15 cellular contexts compared by ENCODE assay signal in genomic region chr14:68254669-68255527, GRCh38.
DNase-seq lines count a peak whose midpoint lies in the region; ATAC-seq and TF ChIP-seq lines count a peak whose summit lies in the region.
"Had no signal": no experiment of that assay in that cellular context is flagged by ENCODE, and none has a peak within 500 bp of the region (broad histone marks: within the 10 kb centered on the region; RNA-seq: fewer than 3 reads in every experiment).

No MANE protein-coding gene starts in this region.

- peak overlapping the region in 2 of 3 experiments; percentile 6 to 55; a peak in 2 of 7 replicates for H3K27ac Mint-ChIP-seq in H9

- H3K23me2 ChIP-seq in H9 (ENCODE audit: insufficient read length, low read depth, low read length, poor library complexity, severe bottlenecking) = no peaks in the 10 kb centered on the region

- H3K4me3 ChIP-seq in SK-N-MC (no peak overlapping the region), hepatocyte (no peak overlapping the region), smooth muscle cell (no peak overlapping the region)
- H3K4me3 ChIP-seq: pancreas had no signal

- H3K36me3 ChIP-seq in SK-N-MC (ENCODE audit: insufficient read depth, low read length) (no peaks in the 10 kb centered on the region), hepatocyte (replicated peaks; ENCODE audit: insufficient read depth, low read depth) (no peaks in the 10 kb centered on the region), smooth muscle cell (ENCODE audit: low read depth) (no peaks in the 10 kb centered on the region)
- H3K36me3 ChIP-seq: pancreas had no signal

- H3K56ac ChIP-seq in H9 (ENCODE audit: insufficient read length, low read depth, low read length) = no peak overlapping the region

- no peak overlapping the region for H4K5ac ChIP-seq in H9 (ENCODE audit: insufficient read length, low read depth, low read length)

- no peaks in the 10 kb centered on the region for H3K9me3 ChIP-seq in H9 (ENCODE audit: control insufficient read depth, low read depth, low read length)
- no peaks in the 10 kb centered on the region for H3K9me3 ChIP-seq in SK-N-MC (ENCODE audit: low read depth, low read length)
- no peaks in the 10 kb centered on the region for H3K9me3 ChIP-seq in hepatocyte (ENCODE audit: low read depth)
- H3K9me3 ChIP-seq in smooth muscle cell (replicated peaks; ENCODE audit: low read depth) = no peaks in the 10 kb centered on the region
- H3K9me3 ChIP-seq: pancreas, SK-N-SH had no signal

- H2BK12ac ChIP-seq in H9 (ENCODE audit: insufficient read length, low read depth, low read length) = no peak overlapping the region

- H4K8ac ChIP-seq in H9 (replicated peaks; ENCODE audit: insufficient read length, low read depth, low read length) = no peak overlapping the region

- H3F3A ChIP-seq in smooth muscle cell (ENCODE audit: low read depth) = peaks cover 14% of the 10 kb centered on the region

- H2AK5ac ChIP-seq in H9 (ENCODE audit: insufficient read length, low read length) = no peak overlapping the region

- H3K4me1 Mint-ChIP-seq in H9 = peaks cover 66 to 76% of the 10 kb centered on the region in 2 experiments

- H3K27me3 ChIP-seq in H9 (ENCODE audit: insufficient read depth, low read length) (no peaks in the 10 kb centered on the region), hepatocyte (no peaks in the 10 kb centered on the region), smooth muscle cell (ENCODE audit: low read depth) (no peaks in the 10 kb centered on the region)
- H3K27me3 ChIP-seq: pancreas had no signal

- H3K9ac ChIP-seq in H9 (ENCODE audit: extremely low read depth, insufficient read length, low read length) = no peak overlapping the region
- peak overlapping the region; percentile 13 for H3K9ac ChIP-seq in SK-N-MC (ENCODE audit: insufficient read length)
- no peak overlapping the region for H3K9ac ChIP-seq in smooth muscle cell (ENCODE audit: low read depth)
- H3K9ac ChIP-seq: SK-N-SH had no signal

- no peak overlapping the region for H3K27ac ChIP-seq in H9 (ENCODE audit: insufficient read length, low read depth, low read length)
- H3K27ac ChIP-seq in SK-N-MC = peak overlapping the region; percentile 59
- peak overlapping the region; percentile 56 for H3K27ac ChIP-seq in hepatocyte
- peak overlapping the region; percentile 55 for H3K27ac ChIP-seq in smooth muscle cell (ENCODE audit: low read depth)
- H3K27ac ChIP-seq: pancreas had no signal

- no peaks in the 10 kb centered on the region for H4K20me1 ChIP-seq in H9 (ENCODE audit: control insufficient read depth, insufficient read depth, insufficient read length)
- H4K20me1 ChIP-seq in hepatocyte (ENCODE audit: insufficient read depth, poor library complexity, severe bottlenecking) = no peaks in the 10 kb centered on the region
- no peaks in the 10 kb centered on the region for H4K20me1 ChIP-seq in smooth muscle cell (ENCODE audit: low read depth)

- no peak for ATAC-seq in HG03175 (IDR thresholded peaks at IDR 0.05; ENCODE audit: unreplicated experiment)

- no peaks in the 10 kb centered on the region for H3K36me3 Mint-ChIP-seq in H9 (ENCODE audit: insufficient read depth in 1 of 3, low read depth in 3 of 3)
- H3K36me3 Mint-ChIP-seq: brain; CD4-positive, alpha-beta memory T cell; IgD-negative memory B cell had no signal

- H3K23ac ChIP-seq in H9 (ENCODE audit: insufficient read length, low read depth, low read length) = no peak overlapping the region

- H2BK120ac ChIP-seq in H9 (ENCODE audit: low read depth, low read length, poor library complexity, severe bottlenecking) = no peak overlapping the region

- H3K14ac ChIP-seq in H9 (ENCODE audit: insufficient read depth, low read length) = no peak overlapping the region

- no peak overlapping the region for H2BK20ac ChIP-seq in H9 (ENCODE audit: low read depth, low read length, poor library complexity, severe bottlenecking)

- H2BK5ac ChIP-seq in H9 (ENCODE audit: insufficient read length, low read length) = no peak overlapping the region

- no peak overlapping the region for H3K4ac ChIP-seq in H9 (ENCODE audit: low read depth, low read length)

- H3K4me1 ChIP-seq in H9 (ENCODE audit: insufficient read depth, low read length) = peaks cover 15% of the 10 kb centered on the region; the same call in 1 of the 2 replicates
- peaks cover 40% of the 10 kb centered on the region for H3K4me1 ChIP-seq in hepatocyte (ENCODE audit: insufficient read depth)
- peaks cover 57% of the 10 kb centered on the region for H3K4me1 ChIP-seq in smooth muscle cell (ENCODE audit: low read depth)

- no peak for DNase-seq in H9
- no peak for DNase-seq in SK-N-MC (ENCODE audit: low read depth, low spot score)
- DNase-seq in hepatocyte (ENCODE audit: low spot score) = no peak
- no peak for DNase-seq in smooth muscle cell (lab: John Stamatoyannopoulos, UW; ENCODE audit: unreplicated experiment)
- no peak for DNase-seq in posterior vena cava (ENCODE audit: low spot score)
- no peak for DNase-seq in NCI-H524 (lab: John Stamatoyannopoulos, UW)
- DNase-seq: activated naive CD4-positive, alpha-beta T cell; CD4-positive, alpha-beta memory T cell; GDM1; NCI-H1105; pancreas; SK-N-SH had no signal

- H3K79me2 ChIP-seq in H9 (ENCODE audit: insufficient read depth, low read length) (no peaks in the 10 kb centered on the region), hepatocyte (peaks cover 4% of the 10 kb centered on the region), smooth muscle cell (ENCODE audit: low read depth) (peaks cover 11% of the 10 kb centered on the region)

- H3K79me1 ChIP-seq in H9 (ENCODE audit: insufficient read depth, low read depth, low read length, poor library complexity, severe bottlenecking) = no peaks in the 10 kb centered on the region

- TF ChIP-seq CTCF in H9 (conservative IDR thresholded peaks at IDR 0.05) = no peak
- TF ChIP-seq CTCF in hepatocyte (IDR thresholded peaks at IDR 0.05; ENCODE audit: poor library complexity) = no peak
- no peak for TF ChIP-seq CTCF in smooth muscle cell (IDR thresholded peaks at IDR 0.05; ENCODE audit: borderline replicate concordance, insufficient read depth, poor library complexity, severe bottlenecking)

- no peaks in the 10 kb centered on the region for H3K27me3 Mint-ChIP-seq in H9 (ENCODE audit: low read depth)
- H3K27me3 Mint-ChIP-seq: brain; CD4-positive, alpha-beta memory T cell; IgD-negative memory B cell had no signal

- H3K4me2 ChIP-seq in H9 (ENCODE audit: insufficient read depth, insufficient read length, low read length) (no peak overlapping the region), hepatocyte (no peak overlapping the region), smooth muscle cell (peak overlapping the region; percentile 26)

- H2AFZ ChIP-seq in H9 (ENCODE audit: low read length) = no peak overlapping the region
- no peak overlapping the region for H2AFZ ChIP-seq in hepatocyte
- H2AFZ ChIP-seq in smooth muscle cell (ENCODE audit: low read depth) = no peak overlapping the region

- H3T11ph ChIP-seq in H9 (ENCODE audit: low read length) = no peak overlapping the region

- H3K9me2 ChIP-seq in hepatocyte (replicated peaks; ENCODE audit: insufficient read depth) = no peaks in the 10 kb centered on the region
- H3K9me2 ChIP-seq: SK-N-SH had no signal

- no peak overlapping the region for H3K4me3 Mint-ChIP-seq in H9
- H3K4me3 Mint-ChIP-seq: brain had no signal

- H3K18ac ChIP-seq in H9 (ENCODE audit: insufficient read length, low read depth, low read length) = no peak overlapping the region

- WGBS in H9 (ENCODE audit: extremely low coverage, insufficient read length, low lambda C conversion rate) = 100% methylated on average over 1 of the region's 1 CpG
- 79% methylated on average over 1 of the region's 1 CpG for WGBS in hepatocyte (ENCODE audit: low lambda C conversion rate, missing lambda C conversion rate)
- 86% methylated on average over 1 of the region's 1 CpG for WGBS in smooth muscle cell (ENCODE audit: low lambda C conversion rate)

- no peak overlapping the region for H4K91ac ChIP-seq in H9 (ENCODE audit: insufficient read length, low read depth, low read length)

- H3K9me3 Mint-ChIP-seq in H9 = no peaks in the 10 kb centered on the region
- H3K9me3 Mint-ChIP-seq: brain; CD4-positive, alpha-beta memory T cell; IgD-negative memory B cell had no signal

- intact Hi-C loops in posterior vena cava (cut with DNase I) = no loop called here

- H2BK15ac ChIP-seq in H9 (ENCODE audit: low read depth, low read length) = no peak overlapping the region
